In genomic region chrX:103376979-103377324, GRCh38 we compare ENCODE assay signal across 9 cellular contexts. TPM values are rescaled to one million over a fixed set of nuclear protein-coding genes. Genes with fewer than 3 reads are reported as not detected.
DNase-seq lines count a peak whose midpoint lies in the region; ATAC-seq, FAIRE-seq and TF ChIP-seq lines count a peak whose summit lies in the region.
"Had no signal": no experiment of that assay in that cellular context is flagged by ENCODE, and none has a peak within 500 bp of the region (broad histone marks: within the 10 kb centered on the region; RNA-seq: fewer than 3 reads in every experiment).

No MANE protein-coding gene starts in this region.

- H3K9me3 ChIP-seq in PC-9 (ENCODE audit: insufficient read depth, low read depth) (no peaks in the 10 kb centered on the region), duodenal mucosa (ENCODE audit: control insufficient read depth in 1 of 2, low read length in 2 of 2) (no peaks in the 10 kb centered on the region), aorta (ENCODE audit: control insufficient read depth, low read length) (no peaks in the 10 kb centered on the region)

- no peak overlapping the region for H3K9ac ChIP-seq in duodenal mucosa (ENCODE audit: low read depth in 1 of 2, low read length in 2 of 2)

- H3K27me3 ChIP-seq in PC-9 (ENCODE audit: insufficient read depth, low read depth) (no peaks in the 10 kb centered on the region), duodenal mucosa (ENCODE audit: control insufficient read depth in 1 of 2, insufficient read depth in 2 of 2, low read length in 2 of 2) (no peaks in the 10 kb centered on the region), aorta (ENCODE audit: control insufficient read depth in 1 of 2, insufficient read depth in 2 of 2, low read length in 1 of 2) (no peaks in the 10 kb centered on the region)

- H3K36me3 Mint-ChIP-seq in mesothelial cell of epicardium: peaks cover 6% of the 10 kb centered on the region
- H3K36me3 Mint-ChIP-seq: activated naive CD4-positive, alpha-beta T cell treated with anti-CD3 and anti-CD28 coated beads, Interleukin-2, amount 50 U/mL, for 72 hours had no signal

- POLR2A ChIA-PET in PC-9 (lab: Charles Lee; ENCODE audit: unreplicated experiment): interaction anchor here (0.5 to 0.6 kb wide), 2 partner anchors 27 to 780 kb away, joined by 3 read pairs; partner anchors contain the start of gene SLC25A53

- no peaks in the 10 kb centered on the region for H4K20me1 ChIP-seq in PC-9 (ENCODE audit: insufficient read depth)

- no peak overlapping the region for H3K27ac ChIP-seq in PC-9
- no peak overlapping the region for H3K27ac ChIP-seq in duodenal mucosa (ENCODE audit: low read depth, low read length)
- peak overlapping the region in 1 of 2 donors; percentile 45 for H3K27ac ChIP-seq in aorta (ENCODE audit: low read depth in 1 of 2, low read length in 2 of 2)

- intact Hi-C loops in PC-9 (cut with micrococcal nuclease; ENCODE audit: unreplicated experiment): no loop called here
- intact Hi-C loops in aorta (cut with DNase I): no loop called here

- H3K36me3 ChIP-seq in PC-9 (ENCODE audit: low read depth) (no peaks in the 10 kb centered on the region), duodenal mucosa (ENCODE audit: control insufficient read depth in 1 of 2, insufficient read depth in 2 of 2, low read length in 2 of 2) (no peaks in the 10 kb centered on the region), aorta (ENCODE audit: control insufficient read depth in 1 of 2, insufficient read depth in 2 of 2, low read length in 1 of 2) (no peaks in the 10 kb centered on the region)

- TF ChIP-seq POLR2A in GM12891 (IDR thresholded peaks at IDR 0.05; ENCODE audit: low read depth, low read length): no peak

- H3K4me3 ChIP-seq in PC-9: peak overlapping the region; percentile 62
- H3K4me3 ChIP-seq in duodenal mucosa (ENCODE audit: low read depth in 1 of 2, low read length in 2 of 2): peak overlapping the region; percentile 50 to 52
- peak overlapping the region; percentile 64 to 89 for H3K4me3 ChIP-seq in aorta (ENCODE audit: low read length in 2 of 2)

- 1 to 36% methylated on average over 18 to 19 of the region's 19 CpGs for WGBS in aorta, 2 donors

- 0 out of 2 replicates have a peak, but pooled peaks cover 6% of the 10 kb centered on the region for H3K79me2 ChIP-seq in PC-9 (ENCODE audit: low read depth)

- no TSS peak for BruUV-seq in PC-9 (replicated peaks; lab: Mats Ljungman, UMichigan)

- TF ChIP-seq CTCF in PC-9 (conservative IDR thresholded peaks at IDR 0.05) (no peak), mesothelial cell of epicardium (IDR thresholded peaks at IDR 0.05; ENCODE audit: unreplicated experiment) (no peak)

- no peaks in the 10 kb centered on the region for H3F3A ChIP-seq in PC-9 (ENCODE audit: insufficient read depth, low read depth)

- peaks cover 10% of the 10 kb centered on the region for H3K4me1 Mint-ChIP-seq in mesothelial cell of epicardium

- CTCF ChIA-PET in PC-9 (lab: Charles Lee): no interaction called here

- FAIRE-seq in GM12891 (lab: Jason Lieb, UNC): no peak

- H3K9me2 ChIP-seq in PC-9 (ENCODE audit: insufficient read depth): no peaks in the 10 kb centered on the region

- H3K4me3 Mint-ChIP-seq in mesothelial cell of epicardium: peak overlapping the region; percentile 77

- H2AFZ ChIP-seq in PC-9: peak overlapping the region; percentile 82

- H3K27ac Mint-ChIP-seq in mesothelial cell of epicardium: peak overlapping the region; percentile 96
- H3K27ac Mint-ChIP-seq: activated naive CD4-positive, alpha-beta T cell treated with anti-CD3 and anti-CD28 coated beads, Interleukin-2, amount 50 U/mL, for 72 hours had no signal

- peaks cover 7% of the 10 kb centered on the region for H3K9me3 Mint-ChIP-seq in mesothelial cell of epicardium
- H3K9me3 Mint-ChIP-seq: activated naive CD4-positive, alpha-beta T cell treated with anti-CD3 and anti-CD28 coated beads, Interleukin-2, amount 50 U/mL, for 72 hours had no signal

- peak overlapping the region; percentile 80 for H3K4me2 ChIP-seq in PC-9

- DNase-seq in NCI-H2196 treated with DMSO at 0.1 percent for 48 hours (lab: John Stamatoyannopoulos, UW; ENCODE audit: unreplicated experiment) (peak; percentile 0), NCI-H2196 (lab: John Stamatoyannopoulos, UW; ENCODE audit: unreplicated experiment) (no peak), PC-9 (no peak), mesothelial cell of epicardium (ENCODE audit: low spot score in 2 of 2, unreplicated experiment in 2 of 2) (no peak), aorta (no peak), GM12891 (ENCODE audit: insufficient read length, low spot score) (no peak), kidney glomerular epithelial cell (lab: John Stamatoyannopoulos, UW) (no peak)

- no peaks in the 10 kb centered on the region for H3K27me3 Mint-ChIP-seq in mesothelial cell of epicardium (ENCODE audit: low read depth)

- peak; percentile 52 for ATAC-seq in aorta (ENCODE audit: low FRiP score)

- peaks cover 5% of the 10 kb centered on the region; the same call in 1 of the 2 replicates for H3K4me1 ChIP-seq in PC-9 (replicated peaks; ENCODE audit: insufficient read depth)
- no peaks in the 10 kb centered on the region for H3K4me1 ChIP-seq in duodenal mucosa (ENCODE audit: control insufficient read depth in 1 of 2, insufficient read depth in 2 of 2, low read length in 2 of 2)
- H3K4me1 ChIP-seq in aorta (ENCODE audit: control insufficient read depth in 1 of 2, insufficient read depth in 2 of 2, low read length in 2 of 2): no peaks in the 10 kb centered on the region

TF ChIP-seq in GM12891, 5 proteins besides CTCF, POLR2A, EP300 and RAD21:
- TF ChIP-seq SPI1 (IDR thresholded peaks at IDR 0.05; ENCODE audit: low read depth, low read length) (no peak), POU2F2 (IDR thresholded peaks at IDR 0.05; ENCODE audit: low read depth, low read length) (no peak), TAF1 (IDR thresholded peaks at IDR 0.05; ENCODE audit: low read depth, low read length) (no peak), PAX5 (IDR thresholded peaks at IDR 0.05; ENCODE audit: insufficient read depth, low read length, severe bottlenecking) (no peak), POLR2AphosphoS5 (IDR thresholded peaks at IDR 0.05; ENCODE audit: low read depth, low read length) (no peak)

RNA-seq across cellular contexts. Expression of gene BEX3, which starts 0.6 kb away (rescaled TPM):
- total RNA-seq in PC-9 (2021): 120 and 130 TPM in 2 replicates
- 304 to 314 TPM (median 307 TPM) in 3 replicates for total RNA-seq in mesothelial cell of epicardium
- total RNA-seq in aorta: 10 to 100 TPM; 64.8 to 83.7 TPM
- 100 to 1,000 TPM; 201 to 237 TPM for polyA plus RNA-seq in aorta
- 4.0 TPM for polyA plus RNA-seq in GM12891 (2012; ENCODE audit: low read depth, missing spikeins)

RNA-seq across cellular contexts. Expression of gene TCEAL9, which starts 20.6 kb away (rescaled TPM):
- 44.4 and 57.1 TPM in 2 replicates for total RNA-seq in PC-9 (2021)
- total RNA-seq in mesothelial cell of epicardium: 55.4 to 61.1 TPM (median 60.1 TPM) in 3 replicates
- total RNA-seq in aorta: 10 to 100 TPM; 53.2 to 55.3 TPM
- 100 to 1,000 TPM; 178 to 199 TPM for polyA plus RNA-seq in aorta
- 2.2 TPM for polyA plus RNA-seq in GM12891 (2012; ENCODE audit: low read depth, missing spikeins)

RNA-seq across cellular contexts. Expression of gene TCEAL7, which starts 46.9 kb away (rescaled TPM):
- total RNA-seq in PC-9 (2021) (not detected in 2 replicates), mesothelial cell of epicardium (16.6 to 21.4 TPM (median 20.2 TPM) in 3 replicates), aorta (10 to 100 TPM in 1 of 2 donors, 1 to 10 TPM in 1; 8.4 to 12.7 TPM)
- polyA plus RNA-seq in aorta: 10 to 100 TPM in 1 of 2 donors, 1 to 10 TPM in 1; 6.7 to 21.9 TPM
- not detected for polyA plus RNA-seq in GM12891 (2012; ENCODE audit: low read depth, missing spikeins)
- total RNA-seq: activated naive CD4-positive, alpha-beta T cell treated with anti-CD3 and anti-CD28 coated beads, Interleukin-2, amount 50 U/mL, for 72 hours had no signal
